In genomic region chr7:157397751-157398691, GRCh38 we compare ENCODE assay signal across 8 cellular contexts.
DNase-seq lines count a peak whose midpoint lies in the region; ATAC-seq and TF ChIP-seq lines count a peak whose summit lies in the region.

No MANE protein-coding gene starts in this region.

- no peak overlapping the region for H3K4me3 Mint-ChIP-seq in neural crest cell

- no peaks in the 10 kb centered on the region for H3K27me3 Mint-ChIP-seq in neural crest cell (ENCODE audit: low read depth)

- H4K20me1 ChIP-seq in DND-41 (ENCODE audit: insufficient read depth, low read length): peaks cover 57% of the 10 kb centered on the region

- TF ChIP-seq POLR2A in esophagus muscularis mucosa (IDR thresholded peaks at IDR 0.05; ENCODE audit: low read depth): no peak

- peak; percentile 58 for TF ChIP-seq CTCF in DND-41 (IDR thresholded peaks at IDR 0.05; ENCODE audit: borderline replicate concordance, extremely low read depth, low read length, poor library complexity, severe bottlenecking)
- TF ChIP-seq CTCF in esophagus muscularis mucosa (IDR thresholded peaks at IDR 0.05): peak in 1 of 3 experiments; percentile 20
- peak; percentile 63 for TF ChIP-seq CTCF in neural crest cell (conservative IDR thresholded peaks at IDR 0.05)

- H3K9me3 Mint-ChIP-seq in neural crest cell: no peaks in the 10 kb centered on the region

- H3K27ac Mint-ChIP-seq in neural crest cell (ENCODE audit: unreplicated experiment): peak overlapping the region; percentile 84

- no peak for DNase-seq in DND-41
- DNase-seq in HT1080 (ENCODE audit: low read depth): peak; percentile 20
- peak; percentile 63 to 67 for DNase-seq in SJSA1 (ENCODE audit: low read depth in 1 of 2, low spot score in 2 of 2)
- no peak for DNase-seq in esophagus muscularis mucosa (ENCODE audit: extremely low spot score)
- DNase-seq in neural crest cell (ENCODE audit: low read depth, low spot score): peak; percentile 29
- no peak for DNase-seq in stimulated activated naive CD4-positive, alpha-beta T cell treated with Interleukin-2 at 50 U/mL for 16 hours (lab: John Stamatoyannopoulos, UW)

- peaks cover 11% of the 10 kb centered on the region for H3K36me3 Mint-ChIP-seq in neural crest cell (ENCODE audit: low read depth)

- H3K79me2 ChIP-seq in DND-41 (ENCODE audit: insufficient read depth, low read length): peaks cover 65% of the 10 kb centered on the region

- H3K4me3 ChIP-seq in DND-41 (ENCODE audit: low read depth in 1 of 2, low read length in 2 of 2): no peak overlapping the region
- H3K4me3 ChIP-seq in SJSA1: no peak overlapping the region
- H3K4me3 ChIP-seq in esophagus muscularis mucosa: no peak overlapping the region

- no peak overlapping the region for H3K27ac ChIP-seq in DND-41 (ENCODE audit: low read length)
- peak overlapping the region; percentile 59 for H3K27ac ChIP-seq in SJSA1
- peak overlapping the region; percentile 13 to 51 (median 36) for H3K27ac ChIP-seq in esophagus muscularis mucosa (replicated peaks in 1 of 4)

- intact Hi-C loops in esophagus muscularis mucosa (cut with DNase I): no loop called here

- no peak overlapping the region for H3K9ac ChIP-seq in DND-41 (ENCODE audit: low read depth, low read length)

- 55% methylated on average over 17 of the region's 23 CpGs for WGBS in esophagus muscularis mucosa

- ATAC-seq in DND-41 (ENCODE audit: insufficient read depth, low read depth): peak; percentile 71
- no peak for ATAC-seq in HG02938 (IDR thresholded peaks at IDR 0.05; ENCODE audit: unreplicated experiment)
- no peak for ATAC-seq in GM21717 (IDR thresholded peaks at IDR 0.05; ENCODE audit: unreplicated experiment)

- no peaks in the 10 kb centered on the region for H3K4me1 ChIP-seq in DND-41 (ENCODE audit: insufficient read depth, low read length)
- H3K4me1 ChIP-seq in SJSA1 (replicated peaks): peaks cover 44% of the 10 kb centered on the region
- H3K4me1 ChIP-seq in esophagus muscularis mucosa: peaks cover 19 to 40% (median 23%) of the 10 kb centered on the region in 4 donors

- no peak for TF ChIP-seq EP300 in esophagus muscularis mucosa (IDR thresholded peaks at IDR 0.05)

- no peak overlapping the region for H2AFZ ChIP-seq in DND-41 (ENCODE audit: low read depth, low read length)

- no peaks in the 10 kb centered on the region for H3K9me3 ChIP-seq in DND-41 (ENCODE audit: insufficient read depth, low read length, severe bottlenecking)
- no peaks in the 10 kb centered on the region for H3K9me3 ChIP-seq in SJSA1 (replicated peaks)
- no peaks in the 10 kb centered on the region for H3K9me3 ChIP-seq in esophagus muscularis mucosa

- H3K4me2 ChIP-seq in DND-41 (ENCODE audit: insufficient read depth, low read length): no peak overlapping the region

- peaks cover 11% of the 10 kb centered on the region for H3K4me1 Mint-ChIP-seq in neural crest cell

- H3K36me3 ChIP-seq in DND-41 (ENCODE audit: insufficient read depth, low read length): peaks cover 84% of the 10 kb centered on the region
- peaks cover 50% of the 10 kb centered on the region for H3K36me3 ChIP-seq in SJSA1
- peaks cover 10 to 52% (median 37%) of the 10 kb centered on the region in 4 donors for H3K36me3 ChIP-seq in esophagus muscularis mucosa

- H3K27me3 ChIP-seq in DND-41 (ENCODE audit: insufficient read depth, low read length, poor library complexity): no peaks in the 10 kb centered on the region
- no peaks in the 10 kb centered on the region for H3K27me3 ChIP-seq in SJSA1 (replicated peaks)
- H3K27me3 ChIP-seq in esophagus muscularis mucosa: no peaks in the 10 kb centered on the region

Comparison
In these comparisons a context has a peak if more than half of its experiments do, and no peak if none do; other contexts are left out.
1. DNase-seq: peak in HT1080 (single experiment), SJSA1 (2 of 2) and neural crest cell (single experiment); none in DND-41 (single experiment), esophagus muscularis mucosa (single experiment) and stimulated activated naive CD4-positive, alpha-beta T cell treated with Interleukin-2 at 50 U/mL for 16 hours (single experiment).